ENCODE assay signal across 9 cellular contexts in genomic region chr11:61627831-61628753, GRCh38. TPM values are rescaled to one million over a fixed set of nuclear protein-coding genes. Genes with fewer than 3 reads are reported as not detected.
DNase-seq lines count a peak whose midpoint lies in the region; ATAC-seq and TF ChIP-seq lines count a peak whose summit lies in the region.
"Had no signal": no experiment of that assay in that cellular context is flagged by ENCODE, and none has a peak within 500 bp of the region (broad histone marks: within the 10 kb centered on the region; RNA-seq: fewer than 3 reads in every experiment).

No MANE protein-coding gene starts in this region.

- peak; percentile 9 for DNase-seq in activated gamma-delta T cell treated with Interleukin-2 at 50 U/mL for 16 hours
- DNase-seq in activated gamma-delta T cell (lab: John Stamatoyannopoulos, UW) = no peak
- DNase-seq in NCI-H2029 (lab: John Stamatoyannopoulos, UW) = peak; percentile 57
- DNase-seq in activated CD4-positive, alpha-beta T cell treated with anti-CD3 and anti-CD28 coated beads, Interleukin-2, amount 50 U/mL, for 1 hour = peak; percentile 18
- no peak for DNase-seq in esophagus muscularis mucosa (ENCODE audit: extremely low spot score)
- no peak for DNase-seq in GDM1 (lab: John Stamatoyannopoulos, UW)

- H3K36me3 ChIP-seq in esophagus muscularis mucosa = no peaks in the 10 kb centered on the region

- peak overlapping the region; percentile 71 to 97 (median 83) for H3K27ac Mint-ChIP-seq in nephron

- H3K4me1 Mint-ChIP-seq in nephron = peaks cover 45% of the 10 kb centered on the region

- TF ChIP-seq CTCF in esophagus muscularis mucosa (IDR thresholded peaks at IDR 0.05) (peak; percentile 45 to 65 (median 48)), nephron (IDR thresholded peaks at IDR 0.05; ENCODE audit: unreplicated experiment in 3 of 3) (peak; percentile 71 to 80 (median 73))

- no peaks in the 10 kb centered on the region for H3K36me3 Mint-ChIP-seq in nephron (ENCODE audit: low read depth)

- no peaks in the 10 kb centered on the region for H3K27me3 ChIP-seq in esophagus muscularis mucosa

- ATAC-seq in HG03442 (IDR thresholded peaks at IDR 0.05; ENCODE audit: unreplicated experiment) = no peak

- intact Hi-C loops in esophagus muscularis mucosa (cut with DNase I) = loop anchor here (10.0 kb wide), 1 partner anchor 83 kb away; no protein-coding TSS in a partner anchor

- WGBS in esophagus muscularis mucosa = 73% methylated on average over 14 of the region's 15 CpGs

- no peak for TF ChIP-seq EP300 in esophagus muscularis mucosa (IDR thresholded peaks at IDR 0.05)

- peaks cover 7 to 19% (median 10%) of the 10 kb centered on the region in 4 donors for H3K4me1 ChIP-seq in esophagus muscularis mucosa

- H3K27ac ChIP-seq in esophagus muscularis mucosa (replicated peaks in 1 of 4) = no peak overlapping the region

- no peak for TF ChIP-seq POLR2A in esophagus muscularis mucosa (IDR thresholded peaks at IDR 0.05; ENCODE audit: low read depth)

- H3K9me3 Mint-ChIP-seq in nephron = no peaks in the 10 kb centered on the region
- H3K9me3 Mint-ChIP-seq: central memory CD8-positive, alpha-beta T cell had no signal

- no peaks in the 10 kb centered on the region for H3K9me3 ChIP-seq in esophagus muscularis mucosa

- H3K4me3 ChIP-seq in esophagus muscularis mucosa = no peak overlapping the region

- H3K27me3 Mint-ChIP-seq in nephron (ENCODE audit: low read depth) = peaks cover 11% of the 10 kb centered on the region

- no peak overlapping the region for H3K4me3 Mint-ChIP-seq in nephron
- H3K4me3 Mint-ChIP-seq: central memory CD8-positive, alpha-beta T cell had no signal

RNA-seq across cellular contexts. Expression of gene SYT7, which starts 47.2 kb away (rescaled TPM):
- total RNA-seq in esophagus muscularis mucosa = 1 to 10 TPM; 1.3 to 4.2 (median 1.8) TPM

RNA-seq across cellular contexts. Expression of gene DAGLA, which starts 52.1 kb away (rescaled TPM):
- total RNA-seq in esophagus muscularis mucosa = 1 to 10 TPM; 1.5 to 4.9 (median 3.8) TPM

Comparison
In these comparisons a context has a peak if more than half of its experiments do, and no peak if none do; other contexts are left out.
1. DNase-seq: peak in activated gamma-delta T cell treated with Interleukin-2 at 50 U/mL for 16 hours (single experiment), NCI-H2029 (single experiment) and activated CD4-positive, alpha-beta T cell treated with anti-CD3 and anti-CD28 coated beads, Interleukin-2, amount 50 U/mL, for 1 hour (single experiment); none in activated gamma-delta T cell (single experiment), esophagus muscularis mucosa (single experiment) and GDM1 (single experiment).